ENCODE assay signal across 1 cellular context in the genomic region with DNA sequence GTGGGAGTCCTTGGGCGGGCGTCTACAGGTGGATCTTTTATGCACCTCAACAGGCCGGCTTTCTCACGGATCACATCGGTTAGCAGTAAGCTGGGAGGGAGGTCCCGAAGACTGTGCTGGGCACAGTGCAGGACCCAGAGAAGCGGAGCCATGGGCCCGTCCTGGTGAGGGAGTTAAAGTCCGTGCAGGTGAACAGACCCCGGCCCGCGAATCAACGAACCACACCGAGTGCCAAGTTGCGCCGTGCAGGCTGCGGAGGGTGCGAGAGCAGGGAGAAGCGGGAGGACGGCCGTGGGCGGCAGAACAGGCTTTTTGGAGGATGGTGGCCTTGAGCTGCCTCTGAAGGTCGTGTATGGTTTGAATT.
TF ChIP-seq lines count a peak whose summit lies in the region.

No MANE protein-coding gene starts in this region.

TF ChIP-seq in H1, 55 proteins besides CTCF, POLR2A, EP300 and RAD21:
- TF ChIP-seq TAF1 (IDR thresholded peaks at IDR 0.05; ENCODE audit: low read depth, low read length), result no peak
- no peak for TF ChIP-seq PHF8 (conservative IDR thresholded peaks at IDR 0.05; ENCODE audit: low read depth, low read length)
- TF ChIP-seq, protein P1, sequence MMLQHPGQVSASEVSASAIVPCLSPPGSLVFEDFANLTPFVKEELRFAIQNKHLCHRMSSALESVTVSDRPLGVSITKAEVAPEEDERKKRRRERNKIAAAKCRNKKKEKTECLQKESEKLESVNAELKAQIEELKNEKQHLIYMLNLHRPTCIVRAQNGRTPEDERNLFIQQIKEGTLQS (IDR thresholded peaks at IDR 0.05; ENCODE audit: insufficient read depth, low read depth, low read length), result no peak
- TF ChIP-seq BACH1 (IDR thresholded peaks at IDR 0.05; ENCODE audit: low read length), result no peak
- no peak for TF ChIP-seq EGR1 (IDR thresholded peaks at IDR 0.05; ENCODE audit: borderline replicate concordance, low read depth, low read length)
- no peak for TF ChIP-seq SP4 (IDR thresholded peaks at IDR 0.05; ENCODE audit: low read length)
- TF ChIP-seq BRCA1 (IDR thresholded peaks at IDR 0.05; ENCODE audit: low read depth, low read length), result no peak
- no peak for TF ChIP-seq TCF12 (IDR thresholded peaks at IDR 0.05; ENCODE audit: low read depth, low read length)
- no peak for TF ChIP-seq HDAC6 (IDR thresholded peaks at IDR 0.05; ENCODE audit: low read depth, low read length)
- TF ChIP-seq CTBP2 (IDR thresholded peaks at IDR 0.05; ENCODE audit: borderline replicate concordance, insufficient read depth, insufficient read length, low read length), result no peak
- TF ChIP-seq KDM4A (IDR thresholded peaks at IDR 0.05; ENCODE audit: low read depth, low read length, severe bottlenecking), result no peak
- TF ChIP-seq ZNF274 (IDR thresholded peaks at IDR 0.05; ENCODE audit: borderline replicate concordance, extremely low read depth, low read length), result no peak
- TF ChIP-seq SIN3A (conservative IDR thresholded peaks at IDR 0.05 in 1 of 2, IDR thresholded peaks at IDR 0.05 in 1 of 2; ENCODE audit: low read depth in 1 of 2, low read length in 2 of 2), result no peak
- no peak for TF ChIP-seq MAFK (IDR thresholded peaks at IDR 0.05; ENCODE audit: low read depth, low read length)
